15 cellular contexts compared by ENCODE assay signal in genomic region chr6:129853996-129854711, GRCh38. TPM values are rescaled to one million over a fixed set of nuclear protein-coding genes. Genes with fewer than 3 reads are reported as not detected.
A peak's percentile ranks its signal among the peaks of the same experiment; 100 is the strongest.
DNase-seq lines count a peak whose midpoint lies in the region; ATAC-seq, FAIRE-seq and TF ChIP-seq lines count a peak whose summit lies in the region.
"Had no signal": no experiment of that assay in that cellular context is flagged by ENCODE, and none has a peak within 500 bp of the region (broad histone marks: within the 10 kb centered on the region; RNA-seq: fewer than 3 reads in every experiment).

No MANE protein-coding gene starts in this region.

- no peak for FAIRE-seq in D721Med (lab: Jason Lieb, UNC)
- FAIRE-seq: HTR-8/SVneo, small intestine had no signal

- H3K27ac Mint-ChIP-seq in stimulated activated memory B cell treated with anti-CD40 and anti-IgM and Interleukin-4, amounts not matched to agents 10 μg/mL and 1 μg/mL and 100 μg/mL, for 72 hours, result no peak overlapping the region
- H3K27ac Mint-ChIP-seq: activated CD4-positive, alpha-beta memory T cell treated with anti-CD3 and anti-CD28 coated beads for 36 hours; brain; T-helper 2 cell treated with Interferon-gamma antibody and Interleukin-4, amounts not matched to agents 5 μg/mL and 100 μg/mL, for 36 hours had no signal

- DNase-seq in HT-29 (ENCODE audit: low spot score), result peak; percentile 13
- peak; percentile 12 for DNase-seq in epithelial cell of proximal tubule (ENCODE audit: low read depth)
- DNase-seq in D721Med (ENCODE audit: insufficient read length, low spot score), result no peak
- no peak for DNase-seq in NCI-H345 treated with DMSO at 0.1 percent for 48 hours (lab: John Stamatoyannopoulos, UW; ENCODE audit: unreplicated experiment)
- DNase-seq: activated CD4-positive, alpha-beta memory T cell treated with anti-CD3 and anti-CD28 coated beads for 36 hours; NCI-H1092 treated with DMSO at 0.1 percent for 48 hours; NCI-H345; small intestine had no signal

- H3K36me3 Mint-ChIP-seq in stimulated activated memory B cell treated with anti-CD40 and anti-IgM and Interleukin-4, amounts not matched to agents 10 μg/mL and 1 μg/mL and 100 μg/mL, for 72 hours, result no peaks in the 10 kb centered on the region
- H3K36me3 Mint-ChIP-seq: activated CD4-positive, alpha-beta memory T cell treated with anti-CD3 and anti-CD28 coated beads for 36 hours; brain had no signal

- TF ChIP-seq CTCF in epithelial cell of proximal tubule (conservative IDR thresholded peaks at IDR 0.05; ENCODE audit: low read depth, low read length) (no peak), D721Med (IDR thresholded peaks at IDR 0.05; ENCODE audit: insufficient read depth, missing control alignments) (no peak)

- H3K4me3 ChIP-seq in epithelial cell of proximal tubule (ENCODE audit: low read depth, low read length), result no peak overlapping the region

- H3K9me3 Mint-ChIP-seq in stimulated activated memory B cell treated with anti-CD40 and anti-IgM and Interleukin-4, amounts not matched to agents 10 μg/mL and 1 μg/mL and 100 μg/mL, for 72 hours, result no peaks in the 10 kb centered on the region
- H3K9me3 Mint-ChIP-seq: T-helper 2 cell treated with Interferon-gamma antibody and Interleukin-4, amounts not matched to agents 5 μg/mL and 100 μg/mL, for 36 hours had no signal

- H3K4me1 Mint-ChIP-seq in stimulated activated memory B cell treated with anti-CD40 and anti-IgM and Interleukin-4, amounts not matched to agents 10 μg/mL and 1 μg/mL and 100 μg/mL, for 72 hours, result no peaks in the 10 kb centered on the region
- H3K4me1 Mint-ChIP-seq: brain had no signal

- H3K4me3 Mint-ChIP-seq in stimulated activated memory B cell treated with anti-CD40 and anti-IgM and Interleukin-4, amounts not matched to agents 10 μg/mL and 1 μg/mL and 100 μg/mL, for 72 hours, result no peak overlapping the region
- H3K4me3 Mint-ChIP-seq: activated CD4-positive, alpha-beta memory T cell treated with anti-CD3 and anti-CD28 coated beads for 36 hours; brain; T-helper 2 cell treated with Interferon-gamma antibody and Interleukin-4, amounts not matched to agents 5 μg/mL and 100 μg/mL, for 36 hours had no signal

- peaks cover 9% of the 10 kb centered on the region for H3K27me3 Mint-ChIP-seq in stimulated activated memory B cell treated with anti-CD40 and anti-IgM and Interleukin-4, amounts not matched to agents 10 μg/mL and 1 μg/mL and 100 μg/mL, for 72 hours
- H3K27me3 Mint-ChIP-seq: activated CD4-positive, alpha-beta memory T cell treated with anti-CD3 and anti-CD28 coated beads for 36 hours; brain had no signal

- peak; percentile 66 for ATAC-seq in SK-N-SH treated with all-trans-retinoic acid at 6 μM for 48 hours
- peak; percentile 40 for ATAC-seq in stimulated activated memory B cell treated with anti-CD40 and anti-IgM and Interleukin-4, amounts not matched to agents 10 μg/mL and 1 μg/mL and 100 μg/mL, for 72 hours
- ATAC-seq in GM18868 (IDR thresholded peaks at IDR 0.05; ENCODE audit: unreplicated experiment), result no peak

TF ChIP-seq in SK-N-SH treated with all-trans-retinoic acid at 6 μM for 48 hours, 23 proteins besides CTCF, POLR2A, EP300 and RAD21 (continues in another document):
- TF ChIP-seq CSDC2 (CRISPR knock-in tag; IDR thresholded peaks at IDR 0.05) (no peak), BACH2 (CRISPR knock-in tag; IDR thresholded peaks at IDR 0.05; ENCODE audit: borderline replicate concordance) (no peak), TCF4 (CRISPR knock-in tag; IDR thresholded peaks at IDR 0.05; ENCODE audit: borderline replicate concordance) (no peak), ESRRG (CRISPR knock-in tag; IDR thresholded peaks at IDR 0.05) (no peak), CSRNP3 (CRISPR knock-in tag; IDR thresholded peaks at IDR 0.05) (no peak), SNAI2 (CRISPR knock-in tag; IDR thresholded peaks at IDR 0.05) (no peak), ZFP3 (CRISPR knock-in tag; IDR thresholded peaks at IDR 0.05) (no peak), ZNF8 (CRISPR knock-in tag; IDR thresholded peaks at IDR 0.05) (no peak), PPARA (CRISPR knock-in tag; IDR thresholded peaks at IDR 0.05; ENCODE audit: borderline replicate concordance) (no peak), CREB5 (CRISPR knock-in tag; IDR thresholded peaks at IDR 0.05; ENCODE audit: low read depth) (no peak), ZC3H10 (CRISPR knock-in tag; IDR thresholded peaks at IDR 0.05) (no peak), GLIS3 (CRISPR knock-in tag; IDR thresholded peaks at IDR 0.05) (no peak), TSHZ2 (CRISPR knock-in tag; IDR thresholded peaks at IDR 0.05) (no peak)
- TF ChIP-seq, protein P1, sequence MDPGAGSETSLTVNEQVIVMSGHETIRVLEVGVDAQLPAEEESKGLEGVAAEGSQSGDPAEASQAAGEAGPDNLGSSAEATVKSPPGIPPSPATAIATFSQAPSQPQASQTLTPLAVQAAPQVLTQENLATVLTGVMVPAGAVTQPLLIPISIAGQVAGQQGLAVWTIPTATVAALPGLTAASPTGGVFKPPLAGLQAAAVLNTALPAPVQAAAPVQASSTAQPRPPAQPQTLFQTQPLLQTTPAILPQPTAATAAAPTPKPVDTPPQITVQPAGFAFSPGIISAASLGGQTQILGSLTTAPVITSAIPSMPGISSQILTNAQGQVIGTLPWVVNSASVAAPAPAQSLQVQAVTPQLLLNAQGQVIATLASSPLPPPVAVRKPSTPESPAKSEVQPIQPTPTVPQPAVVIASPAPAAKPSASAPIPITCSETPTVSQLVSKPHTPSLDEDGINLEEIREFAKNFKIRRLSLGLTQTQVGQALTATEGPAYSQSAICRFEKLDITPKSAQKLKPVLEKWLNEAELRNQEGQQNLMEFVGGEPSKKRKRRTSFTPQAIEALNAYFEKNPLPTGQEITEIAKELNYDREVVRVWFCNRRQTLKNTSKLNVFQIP (CRISPR knock-in tag; IDR thresholded peaks at IDR 0.05; ENCODE audit: borderline replicate concordance, low read depth), result no peak
- TF ChIP-seq, protein P2, sequence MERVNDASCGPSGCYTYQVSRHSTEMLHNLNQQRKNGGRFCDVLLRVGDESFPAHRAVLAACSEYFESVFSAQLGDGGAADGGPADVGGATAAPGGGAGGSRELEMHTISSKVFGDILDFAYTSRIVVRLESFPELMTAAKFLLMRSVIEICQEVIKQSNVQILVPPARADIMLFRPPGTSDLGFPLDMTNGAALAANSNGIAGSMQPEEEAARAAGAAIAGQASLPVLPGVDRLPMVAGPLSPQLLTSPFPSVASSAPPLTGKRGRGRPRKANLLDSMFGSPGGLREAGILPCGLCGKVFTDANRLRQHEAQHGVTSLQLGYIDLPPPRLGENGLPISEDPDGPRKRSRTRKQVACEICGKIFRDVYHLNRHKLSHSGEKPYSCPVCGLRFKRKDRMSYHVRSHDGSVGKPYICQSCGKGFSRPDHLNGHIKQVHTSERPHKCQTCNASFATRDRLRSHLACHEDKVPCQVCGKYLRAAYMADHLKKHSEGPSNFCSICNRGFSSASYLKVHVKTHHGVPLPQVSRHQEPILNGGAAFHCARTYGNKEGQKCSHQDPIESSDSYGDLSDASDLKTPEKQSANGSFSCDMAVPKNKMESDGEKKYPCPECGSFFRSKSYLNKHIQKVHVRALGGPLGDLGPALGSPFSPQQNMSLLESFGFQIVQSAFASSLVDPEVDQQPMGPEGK (CRISPR knock-in tag; IDR thresholded peaks at IDR 0.05; ENCODE audit: borderline replicate concordance), result no peak

RNA-seq across cellular contexts. Expression of gene TMEM244, which starts 7.0 kb away (rescaled TPM):
- total RNA-seq in HT-29 (2014; rRNA removed; shearing (Covaris generic)), result not detected in 2 replicates
- not detected in 2 replicates for total RNA-seq in epithelial cell of proximal tubule
- total RNA-seq: activated CD4-positive, alpha-beta memory T cell treated with anti-CD3 and anti-CD28 coated beads for 36 hours; omental fat pad had no signal

Comparison
In these comparisons a context has a peak if more than half of its experiments do, and no peak if none do; other contexts are left out.
1. DNase-seq: peak in HT-29 (single experiment) and epithelial cell of proximal tubule (single experiment); none in D721Med (single experiment) and NCI-H345 treated with DMSO at 0.1 percent for 48 hours (single experiment).